ENCODE assay signal across 8 cellular contexts in the genomic region with DNA sequence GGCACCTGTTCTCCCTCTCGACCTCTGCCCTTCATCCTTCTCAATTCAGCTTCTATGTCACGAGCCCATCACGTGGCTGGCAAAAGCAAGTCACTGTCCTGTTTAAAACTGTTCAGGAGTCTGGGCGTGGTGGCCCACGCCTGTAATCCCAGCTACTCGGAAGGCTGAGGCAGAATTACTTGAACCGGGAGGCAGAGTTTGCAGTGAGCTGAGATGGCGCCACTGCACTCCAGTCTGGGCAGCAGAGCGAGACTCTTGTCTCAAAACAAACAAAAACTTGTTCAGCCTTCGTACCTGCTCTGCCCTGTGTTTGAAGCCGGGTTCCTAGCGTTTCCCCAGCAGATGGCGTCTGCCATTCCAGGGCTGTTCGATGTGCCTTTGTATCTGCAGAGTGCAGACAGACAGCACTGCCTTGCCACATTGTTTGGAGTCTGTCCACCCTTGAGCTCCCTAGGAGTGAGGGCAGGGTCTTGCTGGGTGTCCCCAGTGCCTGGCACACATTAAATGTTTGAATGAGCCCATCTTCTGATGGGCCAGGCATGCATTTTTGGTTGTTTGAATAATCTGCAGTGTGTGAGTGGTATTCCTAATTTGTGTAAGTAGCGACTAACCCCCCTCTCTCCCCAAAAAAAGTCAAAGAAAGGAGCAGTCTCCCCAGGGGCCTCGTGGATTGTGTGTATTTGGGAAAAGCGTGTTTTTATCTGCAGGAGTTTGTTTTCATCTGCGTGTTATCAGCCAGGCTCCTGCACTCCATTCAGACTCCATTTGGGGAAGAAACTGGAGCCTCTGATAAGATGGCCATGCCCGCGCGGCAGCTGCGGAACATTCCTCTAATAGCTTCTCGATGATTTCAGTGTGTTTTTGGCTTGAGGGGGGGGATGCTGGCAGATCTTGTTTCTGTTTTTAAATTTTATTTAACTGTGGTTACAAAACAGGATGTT.
DNase-seq lines count a peak whose midpoint lies in the region; ATAC-seq and TF ChIP-seq lines count a peak whose summit lies in the region.

No MANE protein-coding gene starts in this region.

- DNase-seq in NCI-H82 (lab: John Stamatoyannopoulos, UW), result peak; percentile 37
- no peak for DNase-seq in NCI-H82 treated with DMSO at 0.1 percent for 48 hours (lab: John Stamatoyannopoulos, UW; ENCODE audit: unreplicated experiment)
- DNase-seq in LNCaP clone FGC (ENCODE audit: low read depth), result peak; percentile 23
- peak; percentile 51 for DNase-seq in UCSD-AML1 (lab: John Stamatoyannopoulos, UW; ENCODE audit: unreplicated experiment)
- peak; percentile 16 for DNase-seq in glomerular visceral epithelial cell (ENCODE audit: extremely low spot score)
- DNase-seq in pulmonary artery endothelial cell (ENCODE audit: low read depth, low spot score), result peak; percentile 27
- DNase-seq in MV-4-11 (lab: John Stamatoyannopoulos, UW), result no peak

- H3K4me3 ChIP-seq in LNCaP clone FGC (ENCODE audit: low read depth, low read length), result no peak overlapping the region

- TF ChIP-seq CTCF in LNCaP clone FGC (IDR thresholded peaks at IDR 0.05; ENCODE audit: control insufficient read depth, extremely low read depth, insufficient read depth), result peak; percentile 71

- no peak for ATAC-seq in GM18907 (IDR thresholded peaks at IDR 0.05; ENCODE audit: unreplicated experiment)

Comparison
In these comparisons a context has a peak if more than half of its experiments do, and no peak if none do; other contexts are left out.
1. DNase-seq: peak in NCI-H82 (single experiment), LNCaP clone FGC (single experiment), UCSD-AML1 (single experiment), glomerular visceral epithelial cell (single experiment) and pulmonary artery endothelial cell (single experiment); none in NCI-H82 treated with DMSO at 0.1 percent for 48 hours (single experiment) and MV-4-11 (single experiment).